ENCODE assay signal across 8 cellular contexts in the genomic region with DNA sequence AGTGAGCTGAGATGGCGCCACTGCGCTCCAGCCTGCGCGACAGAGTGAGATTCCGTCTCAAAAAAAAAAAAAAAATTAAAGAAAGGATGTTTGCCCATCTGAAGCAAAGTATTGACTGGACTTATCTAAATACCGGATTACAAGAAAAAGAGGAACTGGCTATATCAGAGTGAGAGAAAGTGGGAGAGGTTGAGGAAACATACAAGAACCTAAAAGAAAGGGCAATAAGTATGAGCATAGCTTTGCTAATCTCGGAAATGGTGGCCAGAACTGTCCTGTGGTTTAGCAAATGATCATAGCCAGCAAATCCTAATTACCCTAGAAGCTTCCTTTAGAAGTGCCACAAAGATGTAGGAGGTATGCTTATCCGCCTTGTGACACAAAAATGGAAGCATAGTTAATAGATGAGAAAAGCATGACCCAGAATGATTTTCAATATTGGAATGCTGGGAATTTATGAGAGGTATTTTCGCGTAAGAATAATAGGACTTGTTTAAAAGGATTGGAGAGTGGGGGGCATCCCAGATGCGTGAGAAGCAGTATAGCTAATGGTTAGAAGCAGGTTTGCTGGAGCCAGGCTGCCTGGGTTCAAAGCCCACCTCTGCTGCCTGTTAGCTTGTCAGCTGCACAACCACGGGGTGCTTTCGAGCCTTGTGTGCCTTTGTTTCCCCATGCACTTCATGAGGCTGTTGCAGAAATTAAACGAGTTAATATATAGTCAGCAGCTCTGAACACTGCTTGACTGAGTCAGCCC. TPM values are rescaled to one million over a fixed set of nuclear protein-coding genes. Genes with fewer than 3 reads are reported as not detected.
A peak's percentile ranks its signal among the peaks of the same experiment; 100 is the strongest.
DNase-seq lines count a peak whose midpoint lies in the region; ATAC-seq and TF ChIP-seq lines count a peak whose summit lies in the region.

No MANE protein-coding gene starts in this region.

- peaks cover 46% of the 10 kb centered on the region for H3K79me2 ChIP-seq in OCI-LY7 (ENCODE audit: insufficient read depth, low read depth, low read length)

- peak overlapping the region; percentile 85 to 94 for H3K9ac ChIP-seq in duodenal mucosa (ENCODE audit: low read depth in 1 of 2, low read length in 2 of 2)

- peak overlapping the region; percentile 89 to 94 for H3K27ac Mint-ChIP-seq in natural killer cell treated with Interleukin-12 subunit alpha and Interleukin-12 subunit beta and Interleukin-15 and Interleukin-18, amount 100 ng/mL, for 72 hours

- POLR2A ChIA-PET in OCI-LY7 (lab: Charles Lee): interaction anchor here (0.9 to 2.5 kb wide), 3 partner anchors 11 to 104 kb away, joined by 3 to 13 read pairs (median 3); no protein-coding TSS in a partner anchor

- H4K20me1 ChIP-seq in OCI-LY7 (ENCODE audit: insufficient read depth, low read length): peaks cover 18% of the 10 kb centered on the region

- no peaks in the 10 kb centered on the region for H3K27me3 Mint-ChIP-seq in natural killer cell treated with Interleukin-12 subunit alpha and Interleukin-12 subunit beta and Interleukin-15 and Interleukin-18, amount 100 ng/mL, for 72 hours

- H3K9me2 ChIP-seq in OCI-LY7 (ENCODE audit: insufficient read depth, low read length): no peaks in the 10 kb centered on the region

- H3K4me2 ChIP-seq in OCI-LY7 (ENCODE audit: low read length): peak overlapping the region; percentile 97

- H3K36me3 ChIP-seq in OCI-LY7 (ENCODE audit: insufficient read depth, low read length) (peaks cover 34% of the 10 kb centered on the region), duodenal mucosa (ENCODE audit: control insufficient read depth in 1 of 2, insufficient read depth in 2 of 2, low read length in 2 of 2) (no peaks in the 10 kb centered on the region)

- TF ChIP-seq CTCF in GM12875 (IDR thresholded peaks at IDR 0.05; ENCODE audit: borderline replicate concordance, insufficient read depth, low read depth, low read length) (no peak), OCI-LY7 (conservative IDR thresholded peaks at IDR 0.05; ENCODE audit: low read length) (no peak)

- H3K27me3 ChIP-seq in duodenal mucosa (ENCODE audit: control insufficient read depth in 1 of 2, insufficient read depth in 2 of 2, low read length in 2 of 2): no peaks in the 10 kb centered on the region

- DNase-seq in OCI-LY7 (ENCODE audit: low spot score): no peak
- no peak for DNase-seq in natural killer cell treated with Interleukin-12 subunit alpha and Interleukin-12 subunit beta and Interleukin-15 and Interleukin-18, amount 100 ng/mL, for 72 hours (ENCODE audit: low spot score)
- DNase-seq in stimulated activated CD4-positive, alpha-beta T cell treated with anti-CD3 and anti-CD28 coated beads, Interleukin-1b, Interleukin-23, amount 100 ng/mL, for 48 hours: no peak
- no peak for DNase-seq in H4 (ENCODE audit: low spot score)

- H3K4me3 Mint-ChIP-seq in natural killer cell treated with Interleukin-12 subunit alpha and Interleukin-12 subunit beta and Interleukin-15 and Interleukin-18, amount 100 ng/mL, for 72 hours: peak overlapping the region; percentile 88

- peaks cover 31 to 40% of the 10 kb centered on the region in 2 donors for H3K4me1 Mint-ChIP-seq in natural killer cell treated with Interleukin-12 subunit alpha and Interleukin-12 subunit beta and Interleukin-15 and Interleukin-18, amount 100 ng/mL, for 72 hours (ENCODE audit: low read depth in 2 of 2)

- H3K9me3 ChIP-seq in OCI-LY7 (ENCODE audit: low read length): no peaks in the 10 kb centered on the region; the same call in 1 of the 2 replicates
- no peaks in the 10 kb centered on the region for H3K9me3 ChIP-seq in duodenal mucosa (ENCODE audit: control insufficient read depth in 1 of 2, low read length in 2 of 2)

- H3K36me3 Mint-ChIP-seq in natural killer cell treated with Interleukin-12 subunit alpha and Interleukin-12 subunit beta and Interleukin-15 and Interleukin-18, amount 100 ng/mL, for 72 hours: peaks cover 9% of the 10 kb centered on the region

- intact Hi-C loops in OCI-LY7 (cut with micrococcal nuclease; ENCODE audit: unreplicated experiment): loop anchor here (2.0 kb wide), 1 partner anchor 56 kb away; no protein-coding TSS in a partner anchor

- H2AFZ ChIP-seq in OCI-LY7 (ENCODE audit: low read length): peak overlapping the region; percentile 87; the same call in 1 of the 2 replicates

- H3K4me1 ChIP-seq in OCI-LY7 (ENCODE audit: insufficient read depth, low read length, poor library complexity, severe bottlenecking) (peaks cover 26% of the 10 kb centered on the region), duodenal mucosa (ENCODE audit: control insufficient read depth in 1 of 2, insufficient read depth in 2 of 2, low read length in 2 of 2) (peaks cover 25 to 33% of the 10 kb centered on the region in 2 donors)

- H3K4me3 ChIP-seq in GM12875 (ENCODE audit: low read depth, low read length): peak overlapping the region; percentile 92
- peak overlapping the region; percentile 99 for H3K4me3 ChIP-seq in OCI-LY7 (ENCODE audit: low read depth, low read length, poor library complexity, severe bottlenecking)
- H3K4me3 ChIP-seq in duodenal mucosa (ENCODE audit: low read depth in 1 of 2, low read length in 2 of 2): peak overlapping the region; percentile 91 to 95

- no peaks in the 10 kb centered on the region for H3K9me3 Mint-ChIP-seq in natural killer cell treated with Interleukin-12 subunit alpha and Interleukin-12 subunit beta and Interleukin-15 and Interleukin-18, amount 100 ng/mL, for 72 hours

- H3K27ac ChIP-seq in OCI-LY7 (ENCODE audit: low read depth, low read length, poor library complexity, severe bottlenecking) (no peak overlapping the region), duodenal mucosa (ENCODE audit: low read depth, low read length) (no peak overlapping the region)

- ATAC-seq in natural killer cell treated with Interleukin-12 subunit alpha and Interleukin-12 subunit beta and Interleukin-15 and Interleukin-18, amount 100 ng/mL, for 72 hours: no peak
- ATAC-seq in GM18868 (IDR thresholded peaks at IDR 0.05; ENCODE audit: unreplicated experiment) (no peak), GM18520 (IDR thresholded peaks at IDR 0.05; ENCODE audit: unreplicated experiment) (no peak)

- no TSS peak for BruUV-seq in OCI-LY7 (replicated peaks; lab: Mats Ljungman, UMichigan)

- CTCF ChIA-PET in OCI-LY7 (lab: Charles Lee; ENCODE audit: unreplicated experiment): no interaction called here

RNA-seq across cellular contexts. Expression of gene GTPBP4, which starts 1.2 kb away (rescaled TPM):
- 61.0 and 82.0 TPM in 2 replicates for total RNA-seq in OCI-LY7 (2014; rRNA removed; shearing (Covaris generic))
- 92.9 and 108 TPM in 2 replicates for total RNA-seq in OCI-LY7 (2022)
- total RNA-seq in natural killer cell treated with Interleukin-12 subunit alpha and Interleukin-12 subunit beta and Interleukin-15 and Interleukin-18, amount 100 ng/mL, for 72 hours: 100 to 1,000 TPM; 123 to 160 TPM
- 28.8 and 29.1 TPM in 2 replicates for total RNA-seq in H4 (2014; rRNA removed; shearing (Covaris generic))

RNA-seq across cellular contexts. Expression of gene IDI2, which starts 38.6 kb away (rescaled TPM):
- total RNA-seq in OCI-LY7 (2014; rRNA removed; shearing (Covaris generic)): not detected in 2 replicates
- total RNA-seq in OCI-LY7 (2022): not detected in 2 replicates
- not detected for total RNA-seq in natural killer cell treated with Interleukin-12 subunit alpha and Interleukin-12 subunit beta and Interleukin-15 and Interleukin-18, amount 100 ng/mL, for 72 hours
- not detected in 2 replicates for total RNA-seq in H4 (2014; rRNA removed; shearing (Covaris generic))

RNA-seq across cellular contexts. Expression of gene LARP4B, which starts 55.6 kb away (rescaled TPM):
- total RNA-seq in OCI-LY7 (2014; rRNA removed; shearing (Covaris generic)): 64.8 and 68.3 TPM in 2 replicates
- 135 and 143 TPM in 2 replicates for total RNA-seq in OCI-LY7 (2022)
- total RNA-seq in natural killer cell treated with Interleukin-12 subunit alpha and Interleukin-12 subunit beta and Interleukin-15 and Interleukin-18, amount 100 ng/mL, for 72 hours: 100 to 1,000 TPM; 130 to 242 TPM
- 9.7 and 13.6 TPM in 2 replicates for total RNA-seq in H4 (2014; rRNA removed; shearing (Covaris generic))
